In genomic region chr11:1862588-1863351, GRCh38 we compare ENCODE assay signal across 12 cellular contexts. TPM values are rescaled to one million over a fixed set of nuclear protein-coding genes. Genes with fewer than 3 reads are reported as not detected.
DNase-seq lines count a peak whose midpoint lies in the region; ATAC-seq and TF ChIP-seq lines count a peak whose summit lies in the region.
"Had no signal": no experiment of that assay in that cellular context is flagged by ENCODE, and none has a peak within 500 bp of the region (broad histone marks: within the 10 kb centered on the region; RNA-seq: fewer than 3 reads in every experiment).

No MANE protein-coding gene starts in this region.

- H3K9me3 ChIP-seq in Panc1 (ENCODE audit: control insufficient read depth, insufficient read depth, low read depth, low read length) = no peaks in the 10 kb centered on the region
- H3K9me3 ChIP-seq in stomach = no peaks in the 10 kb centered on the region

- POLR2A ChIA-PET in Panc1 (lab: Charles Lee) = no interaction called here

- H3K4me3 Mint-ChIP-seq in stimulated activated naive CD8-positive, alpha-beta T cell treated with anti-CD3 and anti-CD28 coated beads, Interleukin-15, amount 100 ng/mL, for 72 hours = no peak overlapping the region
- H3K4me3 Mint-ChIP-seq: activated CD8-positive, alpha-beta memory T cell treated with anti-CD3 and anti-CD28 coated beads, Interleukin-2, amount 10 ng/mL, durations not matched to agents 7 days and 5 days had no signal

- H3K4me1 Mint-ChIP-seq in stimulated activated naive CD8-positive, alpha-beta T cell treated with anti-CD3 and anti-CD28 coated beads, Interleukin-15, amount 100 ng/mL, for 72 hours = peaks cover 56% of the 10 kb centered on the region

- CTCF ChIA-PET in Panc1 (lab: Charles Lee) = interaction anchor here (0.7 kb wide), 1 partner anchor 115 kb away, joined by 4 read pairs; no protein-coding TSS in a partner anchor

- H3K9me3 Mint-ChIP-seq in stimulated activated naive CD8-positive, alpha-beta T cell treated with anti-CD3 and anti-CD28 coated beads, Interleukin-15, amount 100 ng/mL, for 72 hours = no peaks in the 10 kb centered on the region

- BruUV-seq in Panc1 (replicated peaks; lab: Mats Ljungman, UMichigan) = no TSS peak

- no peaks in the 10 kb centered on the region for H3K27me3 Mint-ChIP-seq in stimulated activated naive CD8-positive, alpha-beta T cell treated with anti-CD3 and anti-CD28 coated beads, Interleukin-15, amount 100 ng/mL, for 72 hours
- H3K27me3 Mint-ChIP-seq: activated CD8-positive, alpha-beta memory T cell treated with anti-CD3 and anti-CD28 coated beads, Interleukin-2, amount 10 ng/mL, durations not matched to agents 7 days and 5 days had no signal

- peak; percentile 3; the same call in 1 of the 2 replicates for ATAC-seq in Panc1
- no peak for ATAC-seq in stimulated activated naive CD8-positive, alpha-beta T cell treated with anti-CD3 and anti-CD28 coated beads, Interleukin-15, amount 100 ng/mL, for 72 hours
- ATAC-seq: activated CD8-positive, alpha-beta memory T cell treated with anti-CD3 and anti-CD28 coated beads, Interleukin-2, amount 10 ng/mL, durations not matched to agents 7 days and 5 days had no signal

- no peak overlapping the region for H3K27ac Mint-ChIP-seq in stimulated activated naive CD8-positive, alpha-beta T cell treated with anti-CD3 and anti-CD28 coated beads, Interleukin-15, amount 100 ng/mL, for 72 hours
- H3K27ac Mint-ChIP-seq: activated CD8-positive, alpha-beta memory T cell treated with anti-CD3 and anti-CD28 coated beads, Interleukin-2, amount 10 ng/mL, durations not matched to agents 7 days and 5 days had no signal

- H3K27me3 ChIP-seq in Panc1 (ENCODE audit: control insufficient read depth, insufficient read depth, low read length) = no peaks in the 10 kb centered on the region; the same call in 1 of the 2 replicates
- no peaks in the 10 kb centered on the region for H3K27me3 ChIP-seq in stomach

- no peak for TF ChIP-seq POLR2A in stomach (IDR thresholded peaks at IDR 0.05)

- H3K27ac ChIP-seq in Panc1 (ENCODE audit: low read length) (peak overlapping the region; percentile 80), stomach (peak overlapping the region; percentile 9 to 87 (median 83))

- H3K4me1 ChIP-seq in Panc1 (ENCODE audit: control insufficient read depth, insufficient read depth, low read length) = peaks cover 22% of the 10 kb centered on the region
- H3K4me1 ChIP-seq in stomach = peaks cover 31 to 57% (median 51%) of the 10 kb centered on the region in 4 donors
- H3K4me1 ChIP-seq: parathyroid adenoma had no signal

- TF ChIP-seq CTCF in Panc1 (IDR thresholded peaks at IDR 0.05) = no peak
- TF ChIP-seq CTCF in fibroblast of villous mesenchyme (IDR thresholded peaks at IDR 0.05; ENCODE audit: insufficient read depth, low read depth, low read length) = no peak
- TF ChIP-seq CTCF in stomach (IDR thresholded peaks at IDR 0.05) = no peak

- 77 to 89% (median 86%) methylated on average over 13 to 14 of the region's 14 CpGs for WGBS in stomach, 5 donors

- intact Hi-C loops in Panc1 (cut with micrococcal nuclease; ENCODE audit: unreplicated experiment) = no loop called here
- intact Hi-C loops in stomach (cut with DNase I; ENCODE audit: low total_unique reads) = no loop called here

- H3K4me3 ChIP-seq in Panc1 (ENCODE audit: low read depth in 2 of 2, low read length in 2 of 2) (no peak overlapping the region), fibroblast of villous mesenchyme (ENCODE audit: low read depth, low read length) (no peak overlapping the region), stomach (no peak overlapping the region)
- H3K4me3 ChIP-seq: K562 had no signal

- no peak for TF ChIP-seq EP300 in stomach (IDR thresholded peaks at IDR 0.05)

- in situ Hi-C loops in Panc1 (cut with HindIII; ENCODE audit: low pct_unique_long_range_greater_than_20kb, low sequenced_read_pairs) = no loop called here

- H3K36me3 ChIP-seq in Panc1 (ENCODE audit: control insufficient read depth, insufficient read depth, low read length) (no peaks in the 10 kb centered on the region), stomach (no peaks in the 10 kb centered on the region)

- DNase-seq in Panc1 (ENCODE audit: low read depth, low spot score) (no peak), fibroblast of villous mesenchyme (ENCODE audit: low read depth) (peak; percentile 70), stomach (no peak), AML-193 (lab: John Stamatoyannopoulos, UW) (no peak), NCI-H2227 (lab: John Stamatoyannopoulos, UW; ENCODE audit: unreplicated experiment) (no peak)
- DNase-seq in stimulated activated naive CD8-positive, alpha-beta T cell treated with anti-CD3 and anti-CD28 coated beads, Interleukin-15, amount 100 ng/mL, for 72 hours = no peak
- DNase-seq: activated CD8-positive, alpha-beta memory T cell treated with anti-CD3 and anti-CD28 coated beads, Interleukin-2, amount 10 ng/mL, durations not matched to agents 7 days and 5 days had no signal

RNA-seq across cellular contexts. Expression of gene LSP1, which starts 9.9 kb away (rescaled TPM):
- total RNA-seq in Panc1 (2021; ENCODE audit: unreplicated experiment) (0.90 TPM), fibroblast of villous mesenchyme (0.32 TPM in 1 of 2 replicates, not detected in the other), stomach (10 to 100 TPM in 4 of 5 donors, 1 to 10 TPM in 1; 9.8 to 78.8 (median 46.8) TPM)
- 1.3 TPM for polyA plus RNA-seq in Panc1 (2012; ENCODE audit: insufficient read length)
- 100 to 1,000 TPM in 2 of 3 donors, 10 to 100 TPM in 1; 29.0 to 239 (median 155) TPM for polyA plus RNA-seq in stomach
- total RNA-seq: epithelial cell of proximal tubule, PC-3 had no signal

RNA-seq across cellular contexts. Expression of gene TNNI2, which starts 24.0 kb away (rescaled TPM):
- total RNA-seq in Panc1 (2021; ENCODE audit: unreplicated experiment) = 0.46 TPM
- polyA plus RNA-seq in Panc1 (2012; ENCODE audit: insufficient read length) = 0.64 TPM
- total RNA-seq in fibroblast of villous mesenchyme = not detected in 2 replicates
- 1 to 10 TPM in 1 of 5 donors, not detected in 4; 7.2 TPM for total RNA-seq in stomach
- polyA plus RNA-seq in stomach = 10 to 100 TPM in 2 of 3 donors, under 1 TPM in 1; 0.93 to 23.4 (median 17.0) TPM
- total RNA-seq: epithelial cell of proximal tubule, K562, temporal lobe had no signal
- polyA plus RNA-seq: K562 had no signal

RNA-seq across cellular contexts. Expression of gene SYT8, which starts 28.0 kb away (rescaled TPM):
- 3.5 TPM for total RNA-seq in Panc1 (2021; ENCODE audit: unreplicated experiment)
- polyA plus RNA-seq in Panc1 (2012; ENCODE audit: insufficient read length) = 1.9 TPM
- total RNA-seq in fibroblast of villous mesenchyme = under 0.01 TPM in 1 of 2 replicates, not detected in the other
- 10 to 100 TPM in 1 of 5 donors, 1 to 10 TPM in 1, under 1 TPM in 3; 0.72 to 13.4 (median 0.92) TPM for total RNA-seq in stomach
- 10 to 100 TPM in 1 of 3 donors, 1 to 10 TPM in 2; 1.7 to 77.3 (median 3.7) TPM for polyA plus RNA-seq in stomach
- total RNA-seq: activated CD8-positive, alpha-beta memory T cell treated with anti-CD3 and anti-CD28 coated beads, Interleukin-2, amount 10 ng/mL, durations not matched to agents 7 days and 5 days; K562; temporal lobe had no signal
- polyA plus RNA-seq: K562 had no signal

RNA-seq across cellular contexts. Expression of gene PRR33, which starts 28.9 kb away (rescaled TPM):
- total RNA-seq in Panc1 (2021; ENCODE audit: unreplicated experiment) (not detected), fibroblast of villous mesenchyme (not detected in 2 replicates), stomach (not detected)
- not detected for polyA plus RNA-seq in Panc1 (2012; ENCODE audit: insufficient read length)
- polyA plus RNA-seq in stomach = under 1 TPM in 1 of 3 donors, not detected in 2; 0.03 TPM
- total RNA-seq: activated CD8-positive, alpha-beta memory T cell treated with anti-CD3 and anti-CD28 coated beads, Interleukin-2, amount 10 ng/mL, durations not matched to agents 7 days and 5 days; epithelial cell of proximal tubule; K562; PC-3; temporal lobe had no signal
- polyA plus RNA-seq: K562 had no signal

RNA-seq across cellular contexts. Expression of gene TNNT3, which starts 56.7 kb away (rescaled TPM):
- total RNA-seq in Panc1 (2021; ENCODE audit: unreplicated experiment) = 0.41 TPM
- polyA plus RNA-seq in Panc1 (2012; ENCODE audit: insufficient read length) = not detected
- total RNA-seq in fibroblast of villous mesenchyme = not detected in 2 replicates
- total RNA-seq in stomach = 1 to 10 TPM in 2 of 5 donors, not detected in 3; 2.3 to 7.2 TPM
- 10 to 100 TPM in 1 of 3 donors, 1 to 10 TPM in 1, under 1 TPM in 1; 0.75 to 14.5 (median 3.1) TPM for polyA plus RNA-seq in stomach
- total RNA-seq: epithelial cell of proximal tubule, K562, PC-3, temporal lobe had no signal
